In genomic region chr19:46337487-46337886, GRCh38 we compare ENCODE assay signal across 20 cellular contexts. TPM values are rescaled to one million over a fixed set of nuclear protein-coding genes. Genes with fewer than 3 reads are reported as not detected.
DNase-seq lines count a peak whose midpoint lies in the region; ATAC-seq and TF ChIP-seq lines count a peak whose summit lies in the region.
"Had no signal": no experiment of that assay in that cellular context is flagged by ENCODE, and none has a peak within 500 bp of the region (broad histone marks: within the 10 kb centered on the region; RNA-seq: fewer than 3 reads in every experiment).

No MANE protein-coding gene starts in this region.

- intact Hi-C loops in posterior vena cava (cut with DNase I), result loop anchor here in 1 of 2 donors (5.0 kb wide), 1 partner anchor 55 kb away; no protein-coding TSS in a partner anchor

- no peaks in the 10 kb centered on the region; a peak in 1 of 3 replicates for H3K36me3 ChIP-seq in HEK293 (ENCODE audit: control insufficient read depth in 2 of 2, insufficient read depth in 1 of 2, low read length in 2 of 2)
- H3K36me3 ChIP-seq: BLaER1 treated with 17β-estradiol and CSF1 and Interleukin-3, amounts not matched to agents 10 nM and 100 nM had no signal

- peaks cover 28% of the 10 kb centered on the region for H3K27me3 Mint-ChIP-seq in T-helper 17 cell
- peaks cover 36% of the 10 kb centered on the region for H3K27me3 Mint-ChIP-seq in stimulated activated memory B cell treated with anti-CD40 and anti-IgM and Interleukin-4, amounts not matched to agents 10 μg/mL and 1 μg/mL and 100 μg/mL, for 72 hours

- H3K4me3 ChIP-seq in HEK293 (ENCODE audit: low read depth, low read length), result no peak overlapping the region
- H3K4me3 ChIP-seq: A549; BLaER1 treated with 17β-estradiol and CSF1 and Interleukin-3, amounts not matched to agents 10 nM and 100 nM; GM12878 had no signal

- DNase-seq in T-helper 17 cell, result no peak
- peak; percentile 36 for DNase-seq in posterior vena cava (ENCODE audit: low spot score)
- DNase-seq in NCI-H2029 treated with DMSO at 0.1 percent for 48 hours (lab: John Stamatoyannopoulos, UW), result no peak
- DNase-seq: AML-193; Caco-2; Calu3; CD4-positive, alpha-beta T cell; CD8-positive, alpha-beta T cell; DMS79 treated with DMSO at 0.1 percent for 48 hours; GF-D8 had no signal

- no peaks in the 10 kb centered on the region for H3K9me3 Mint-ChIP-seq in stimulated activated memory B cell treated with anti-CD40 and anti-IgM and Interleukin-4, amounts not matched to agents 10 μg/mL and 1 μg/mL and 100 μg/mL, for 72 hours
- H3K9me3 Mint-ChIP-seq: CD4-positive, alpha-beta T cell; CD8-positive, alpha-beta T cell had no signal

- ATAC-seq in T-helper 17 cell, result no peak
- no peak for ATAC-seq in GM21526 (IDR thresholded peaks at IDR 0.05; ENCODE audit: low FRiP score, unreplicated experiment)
- ATAC-seq in stimulated activated memory B cell treated with anti-CD40 and anti-IgM and Interleukin-4, amounts not matched to agents 10 μg/mL and 1 μg/mL and 100 μg/mL, for 72 hours, result no peak
- ATAC-seq: CD8-positive, alpha-beta T cell; GM12878 had no signal

- CTCF ChIA-PET in HEK293 (lab: Yijun Ruan, JAX), result interaction anchor here (0.5 to 1.1 kb wide), 3 partner anchors 9 to 66 kb away, joined by 3 to 4 read pairs (median 4); partner anchors contain the start of gene PPP5C

- H3K9me3 ChIP-seq in HEK293 (ENCODE audit: control insufficient read depth, insufficient read depth, low read depth, low read length) (no peaks in the 10 kb centered on the region), T-helper 17 cell (ENCODE audit: control insufficient read depth, low read length, poor library complexity, severe bottlenecking) (no peaks in the 10 kb centered on the region)
- H3K9me3 ChIP-seq: A549; BLaER1 treated with 17β-estradiol and CSF1 and Interleukin-3, amounts not matched to agents 10 nM and 100 nM; Caco-2 had no signal

- H3K4me3 Mint-ChIP-seq in T-helper 17 cell, result no peak overlapping the region
- H3K4me3 Mint-ChIP-seq in stimulated activated memory B cell treated with anti-CD40 and anti-IgM and Interleukin-4, amounts not matched to agents 10 μg/mL and 1 μg/mL and 100 μg/mL, for 72 hours, result no peak overlapping the region
- H3K4me3 Mint-ChIP-seq: B cell; CD4-positive, alpha-beta T cell; CD8-positive, alpha-beta T cell had no signal

- no peak for TF ChIP-seq CTCF in HEK293 (tag by site-specific recombination; IDR thresholded peaks at IDR 0.05)

- no peaks in the 10 kb centered on the region for H3K4me1 ChIP-seq in HEK293 (ENCODE audit: control insufficient read depth, insufficient read depth, low read length)
- H3K4me1 ChIP-seq: A549, Caco-2 had no signal

- H3K27ac Mint-ChIP-seq in T-helper 17 cell, result peak overlapping the region; percentile 41
- H3K27ac Mint-ChIP-seq in stimulated activated memory B cell treated with anti-CD40 and anti-IgM and Interleukin-4, amounts not matched to agents 10 μg/mL and 1 μg/mL and 100 μg/mL, for 72 hours, result no peak overlapping the region
- H3K27ac Mint-ChIP-seq: B cell; CD4-positive, alpha-beta T cell; CD8-positive, alpha-beta T cell had no signal

- H3K36me3 Mint-ChIP-seq in T-helper 17 cell (ENCODE audit: low read depth), result no peaks in the 10 kb centered on the region
- H3K36me3 Mint-ChIP-seq in stimulated activated memory B cell treated with anti-CD40 and anti-IgM and Interleukin-4, amounts not matched to agents 10 μg/mL and 1 μg/mL and 100 μg/mL, for 72 hours, result no peaks in the 10 kb centered on the region
- H3K36me3 Mint-ChIP-seq: CD8-positive, alpha-beta T cell had no signal

- H3K4me1 Mint-ChIP-seq in T-helper 17 cell, result peaks cover 4% of the 10 kb centered on the region
- no peaks in the 10 kb centered on the region for H3K4me1 Mint-ChIP-seq in stimulated activated memory B cell treated with anti-CD40 and anti-IgM and Interleukin-4, amounts not matched to agents 10 μg/mL and 1 μg/mL and 100 μg/mL, for 72 hours
- H3K4me1 Mint-ChIP-seq: B cell had no signal

- POLR2A ChIA-PET in HEK293 (lab: Yijun Ruan, JAX), result no interaction called here

- H3K27ac ChIP-seq in HEK293 (ENCODE audit: extremely low read depth, low read depth, low read length), result no peak overlapping the region
- H3K27ac ChIP-seq: 22Rv1; A549; BLaER1 treated with 17β-estradiol and CSF1 and Interleukin-3, amounts not matched to agents 10 nM and 100 nM; C4-2B had no signal

TF ChIP-seq in HEK293, 187 proteins besides CTCF, POLR2A, EP300 and RAD21:
- peak; percentile 92 for TF ChIP-seq ZNF623 (tag by site-specific recombination; IDR thresholded peaks at IDR 0.05)
- TF ChIP-seq ZNF558 (tag by site-specific recombination; IDR thresholded peaks at IDR 0.05), result no peak
- no peak for TF ChIP-seq OVOL3 (tag by site-specific recombination; IDR thresholded peaks at IDR 0.05)
- TF ChIP-seq ZNF571 (tag by site-specific recombination; IDR thresholded peaks at IDR 0.05), result no peak
- no peak for TF ChIP-seq KLF9 (tag by site-specific recombination; IDR thresholded peaks at IDR 0.05; ENCODE audit: low read depth)
- TF ChIP-seq GFI1B (tag by site-specific recombination; IDR thresholded peaks at IDR 0.05), result no peak

RNA-seq across cellular contexts. Expression of gene PPP5C, which starts 9.4 kb away (rescaled TPM):
- total RNA-seq in T-helper 17 cell (10 to 100 TPM; 34.8 to 42.8 TPM), posterior vena cava (10 to 100 TPM; 44.3 to 46.8 TPM)

RNA-seq across cellular contexts. Expression of gene HIF3A, which starts 40.6 kb away (rescaled TPM):
- total RNA-seq in T-helper 17 cell (not detected), posterior vena cava (10 to 100 TPM; 50.0 to 79.8 TPM)
- total RNA-seq: A172; B cell; CD4-positive, alpha-beta T cell; CD8-positive, alpha-beta T cell had no signal

Comparison
In these comparisons a context has a peak if more than half of its experiments do, and no peak if none do; other contexts are left out.
1. RNA of gene HIF3A, which starts 40.6 kb away (total RNA-seq): 50.0 to 79.8 TPM in posterior vena cava; not detected in T-helper 17 cell; every median in the first group is over 10 times any median in the second.